ENCODE assay signal across 8 cellular contexts in genomic region chr19:18419195-18419698, GRCh38. TPM values are rescaled to one million over a fixed set of nuclear protein-coding genes. Genes with fewer than 3 reads are reported as not detected.
DNase-seq lines count a peak whose midpoint lies in the region; ATAC-seq, FAIRE-seq and TF ChIP-seq lines count a peak whose summit lies in the region.

Gene SSBP4 (plus strand): TSS chr19:18419398. CDS start chr19:18419649, 251 bp downstream.

- no peaks in the 10 kb centered on the region for H3K9me1 ChIP-seq in keratinocyte (ENCODE audit: control insufficient read depth, extremely low read depth, insufficient read depth, low read length)

- peak within 1 kb of the TSS; percentile 66 to 73 (median 68) for H3K4me3 ChIP-seq in keratinocyte (ENCODE audit: control insufficient read depth in 2 of 3, extremely low read depth in 1 of 3, insufficient read depth in 2 of 3, low read depth in 1 of 3, low read length in 3 of 3)

- peaks cover 24% of the 10 kb centered on the region for H3K4me1 ChIP-seq in keratinocyte (ENCODE audit: control insufficient read depth, extremely low read depth, insufficient read depth, low read length)

- ATAC-seq in HG02642 (IDR thresholded peaks at IDR 0.05; ENCODE audit: poor library complexity, unreplicated experiment): peak; percentile 56
- peak; percentile 5; the same call in 1 of the 2 replicates for ATAC-seq in WTC11
- no peak for ATAC-seq in GM18519 (IDR thresholded peaks at IDR 0.05; ENCODE audit: low FRiP score, unreplicated experiment)

- POLR2A ChIA-PET in WTC11 (lab: Charles Lee): interaction anchor here (1.5 to 3.0 kb wide), 3 partner anchors 9 to 139 kb away, joined by 6 to 12 read pairs (median 9); no protein-coding TSS in a partner anchor

- no peaks in the 10 kb centered on the region for H3K9me3 Mint-ChIP-seq in WTC11

- DNase-seq in GM04504 (ENCODE audit: low read depth) (peak; percentile 60), NCI-H2171 (lab: John Stamatoyannopoulos, UW) (peak; percentile 79), WTC11 (ENCODE audit: low spot score) (peak; percentile 69), cerebellum (ENCODE audit: low spot score) (peak; percentile 93), keratinocyte (ENCODE audit: low read depth, low spot score) (no peak)
- peak; percentile 51 to 63 for DNase-seq in stimulated activated CD4-positive, alpha-beta T cell treated with anti-CD3 and anti-CD28 coated beads, Interleukin-15, amount 100 ng/mL, for 1 hour (ENCODE audit: low read depth in 1 of 2, low spot score in 1 of 2)

- H3K27ac ChIP-seq in keratinocyte (ENCODE audit: control insufficient read depth, insufficient read depth, low read length): peak within 1 kb of the TSS; percentile 36

- FAIRE-seq in keratinocyte (lab: Jason Lieb, UNC): no peak

- H3K27me3 Mint-ChIP-seq in WTC11 (ENCODE audit: low read depth): peaks cover 32% of the 10 kb centered on the region

- H3K4me1 Mint-ChIP-seq in WTC11: peaks cover 30% of the 10 kb centered on the region

- H3K4me3 Mint-ChIP-seq in WTC11: peak within 1 kb of the TSS; percentile 72

- H3K79me2 ChIP-seq in keratinocyte (ENCODE audit: control insufficient read depth, insufficient read depth, low read length): peaks cover 14% of the 10 kb centered on the region

- H3K9me3 ChIP-seq in keratinocyte (ENCODE audit: control insufficient read depth, low read depth, low read length): no peaks in the 10 kb centered on the region

- no peak within 1 kb of the TSS for H3K27ac Mint-ChIP-seq in WTC11

- dilution Hi-C loops in keratinocyte (cut with MboI; ENCODE audit: extremely low pct_ligation_motif_present, low sequenced_read_pairs): no loop called here

- peaks cover 0 to 2% of the 10 kb centered on the region in 2 experiments for H3K36me3 ChIP-seq in keratinocyte (ENCODE audit: control insufficient read depth in 2 of 2, extremely low read depth in 1 of 2, insufficient read depth in 2 of 2, low read length in 2 of 2)

- H3K9ac ChIP-seq in keratinocyte (ENCODE audit: control insufficient read depth, extremely low read depth, insufficient read depth, low read length): peak within 1 kb of the TSS; percentile 64

- CTCF ChIA-PET in WTC11 (lab: Charles Lee): interaction anchor here (0.6 to 9.7 kb wide), 24 partner anchors 9 to 378 kb away, joined by 3 to 94 read pairs (median 4); partner anchors contain the start of genes GDF15, LSM4 and REX1BD

- peak within 1 kb of the TSS; percentile 75 for H2AFZ ChIP-seq in keratinocyte (ENCODE audit: control insufficient read depth, low read length)

- H3K4me2 ChIP-seq in keratinocyte (ENCODE audit: control insufficient read depth, extremely low read depth, insufficient read depth, low read depth, low read length): peak within 1 kb of the TSS; percentile 87

- no peak for TF ChIP-seq CTCF in WTC11 (IDR thresholded peaks at IDR 0.05)
- peak in 1 of 3 experiments; percentile 41 for TF ChIP-seq CTCF in keratinocyte (optimal IDR thresholded peaks at IDR 0.05 in 1 of 3, IDR thresholded peaks at IDR 0.05 in 1 of 3, conservative IDR thresholded peaks at IDR 0.05 in 1 of 3; ENCODE audit: extremely low read depth in 1 of 3, insufficient read depth in 2 of 3, low read length in 3 of 3)

- no peaks in the 10 kb centered on the region for H3K36me3 Mint-ChIP-seq in WTC11

- H4K20me1 ChIP-seq in keratinocyte (ENCODE audit: control insufficient read depth, extremely low read depth, insufficient read depth, low read length): no peaks in the 10 kb centered on the region

- no peaks in the 10 kb centered on the region for H3K27me3 ChIP-seq in keratinocyte (ENCODE audit: control insufficient read depth, extremely low read depth, insufficient read depth, low read length)

TF ChIP-seq in WTC11, 78 proteins besides CTCF, POLR2A, EP300 and RAD21 (continues in another document):
- peak; percentile 59; the same call in 1 of the 2 replicates for TF ChIP-seq E2F5 (CRISPR knock-in tag; IDR thresholded peaks at IDR 0.05)
- no peak for TF ChIP-seq MYBL2 (CRISPR knock-in tag; IDR thresholded peaks at IDR 0.05)
- TF ChIP-seq ZMAT4 (CRISPR knock-in tag; IDR thresholded peaks at IDR 0.05): no peak
- TF ChIP-seq ESRRA (CRISPR knock-in tag; IDR thresholded peaks at IDR 0.05; ENCODE audit: borderline replicate concordance): 0 out of 2 replicates have a peak, but pooled peaks have one; percentile 26
- TF ChIP-seq ZNF317 (CRISPR knock-in tag; IDR thresholded peaks at IDR 0.05; ENCODE audit: borderline replicate concordance, low read depth): no peak
- no peak for TF ChIP-seq AR (CRISPR knock-in tag; IDR thresholded peaks at IDR 0.05)
- TF ChIP-seq ZNF232 (CRISPR knock-in tag; IDR thresholded peaks at IDR 0.05): no peak
- TF ChIP-seq SP1 (CRISPR knock-in tag; conservative IDR thresholded peaks at IDR 0.05): 0 out of 2 replicates have a peak, but pooled peaks have one; percentile 65
- TF ChIP-seq PRRX2 (CRISPR knock-in tag; IDR thresholded peaks at IDR 0.05): no peak
- no peak for TF ChIP-seq NFYB (CRISPR knock-in tag; conservative IDR thresholded peaks at IDR 0.05; ENCODE audit: low read depth)
- 0 out of 2 replicates have a peak, but pooled peaks have one; percentile 68 for TF ChIP-seq KAT7 (CRISPR knock-in tag; IDR thresholded peaks at IDR 0.05; ENCODE audit: borderline replicate concordance)
- no peak; the same call in 1 of the 2 replicates for TF ChIP-seq HMGXB4 (CRISPR knock-in tag; IDR thresholded peaks at IDR 0.05)
- no peak for TF ChIP-seq GTF2I (CRISPR knock-in tag; conservative IDR thresholded peaks at IDR 0.05)
- no peak for TF ChIP-seq NR1H2 (CRISPR knock-in tag; IDR thresholded peaks at IDR 0.05)

RNA-seq across cellular contexts. Expression of gene SSBP4, which starts in this region (rescaled TPM):
- total RNA-seq in WTC11 (2021) (44.5 to 51.2 TPM (median 47.4 TPM) in 3 replicates), cerebellum (32.2 TPM)
- 7.5 to 11.3 TPM (median 10.8 TPM) in 3 replicates for polyA plus RNA-seq in keratinocyte
- polyA plus RNA-seq in keratinocyte (2011; ENCODE audit: low read depth): 3.6 TPM
- polyA plus RNA-seq in keratinocyte (2011; cell fraction: cytosol; rRNA removed): 4.1 and 15.9 TPM in 2 replicates
- polyA plus RNA-seq in keratinocyte (2011; cell fraction: nucleus; rRNA removed): 12.5 and 15.5 TPM in 2 replicates
- polyA plus RNA-seq in keratinocyte (2012; ENCODE audit: low replicate concordance): 10.1 and 20.9 TPM in 2 replicates
- 2.2 to 9.2 TPM (median 4.5 TPM) in 3 replicates for polyA minus RNA-seq in keratinocyte
- polyA minus RNA-seq in keratinocyte (2011; cell fraction: cytosol; rRNA and poly(A)+ RNA removed): 34.0 TPM
- 10.2 and 19.3 TPM in 2 replicates for polyA minus RNA-seq in keratinocyte (2011; cell fraction: nucleus; rRNA and poly(A)+ RNA removed)
